8 cellular contexts compared by ENCODE assay signal in the genomic region with DNA sequence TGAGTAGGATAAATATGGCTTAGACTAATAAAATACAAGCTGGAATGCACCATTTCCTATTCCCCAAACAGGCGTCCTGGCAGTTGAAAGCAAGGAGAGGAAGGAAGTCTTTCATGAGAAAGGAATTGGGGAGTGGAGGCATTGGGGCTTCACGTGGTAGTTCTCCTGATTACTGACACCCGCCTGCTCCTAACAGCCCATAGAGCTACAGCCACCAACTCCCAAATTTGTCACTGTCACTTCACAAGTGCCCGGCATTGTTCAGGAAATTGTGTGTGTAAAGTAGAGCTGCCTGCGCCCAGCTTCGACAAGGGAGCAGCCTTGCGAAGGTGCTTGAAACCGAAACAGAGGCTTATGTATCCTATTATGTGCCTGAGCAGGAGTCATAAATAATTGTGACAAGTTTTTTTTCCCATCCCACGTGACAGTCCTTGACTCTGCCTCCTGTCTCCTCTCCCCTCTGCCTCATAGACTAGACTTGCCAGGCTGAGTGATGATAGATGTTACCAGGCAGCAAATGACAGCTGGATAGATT.
DNase-seq lines count a peak whose midpoint lies in the region; ATAC-seq lines count a peak whose summit lies in the region.

No MANE protein-coding gene starts in this region.

- no peak overlapping the region for H3K27ac Mint-ChIP-seq in activated naive CD8-positive, alpha-beta T cell treated with anti-CD3 and anti-CD28 coated beads for 36 hours

- H3K36me3 Mint-ChIP-seq in activated naive CD8-positive, alpha-beta T cell treated with anti-CD3 and anti-CD28 coated beads for 36 hours, result no peaks in the 10 kb centered on the region

- H3K27me3 ChIP-seq in BLaER1 treated with 17β-estradiol and CSF1 and Interleukin-3, amounts not matched to agents 10 nM and 100 nM, result peaks cover 0 to 5% (median 0%) of the 10 kb centered on the region in 11 experiments; a peak in 3 of 22 replicates
- H3K27me3 ChIP-seq in mesenchymal stem cell (ENCODE audit: control insufficient read depth in 1 of 2, insufficient read depth in 1 of 2, low read length in 2 of 2), result no peaks in the 10 kb centered on the region

- H3K23ac ChIP-seq in mesenchymal stem cell (ENCODE audit: low read length in 2 of 2), result no peak overlapping the region

- peak overlapping the region in 1 of 2 experiments; percentile 97 for H2BK12ac ChIP-seq in mesenchymal stem cell (ENCODE audit: low read length in 2 of 2)

- 0% methylated on average over 1 of the region's 9 CpGs for WGBS in mesenchymal stem cell

- H3K9me3 ChIP-seq in BLaER1 treated with 17β-estradiol and CSF1 and Interleukin-3, amounts not matched to agents 10 nM and 100 nM (replicated peaks in 1 of 11), result no peaks in the 10 kb centered on the region
- no peaks in the 10 kb centered on the region for H3K9me3 ChIP-seq in mesenchymal stem cell (ENCODE audit: control insufficient read depth, low read length)

- H2BK15ac ChIP-seq in mesenchymal stem cell (ENCODE audit: low read depth, poor library complexity, severe bottlenecking), result no peak overlapping the region

- peak overlapping the region; percentile 47 for H4K91ac ChIP-seq in mesenchymal stem cell (ENCODE audit: low read length)

- H3K9me3 Mint-ChIP-seq in activated naive CD8-positive, alpha-beta T cell treated with anti-CD3 and anti-CD28 coated beads for 36 hours, result peaks cover 2% of the 10 kb centered on the region

- no peak for ATAC-seq in GM21786 (IDR thresholded peaks at IDR 0.05; ENCODE audit: unreplicated experiment)

- H3K9ac ChIP-seq in BLaER1 treated with 17β-estradiol and CSF1 and Interleukin-3, amounts not matched to agents 10 nM and 100 nM, result no peak overlapping the region
- H3K9ac ChIP-seq in mesenchymal stem cell (ENCODE audit: low read length), result peak overlapping the region; percentile 83

- DNase-seq in NCI-H2029 (lab: John Stamatoyannopoulos, UW), result peak; percentile 74
- DNase-seq in activated naive CD8-positive, alpha-beta T cell treated with anti-CD3 and anti-CD28 coated beads for 36 hours, result peak; percentile 8
- DNase-seq in mesenchymal stem cell, result peak; percentile 87
- no peak for DNase-seq in RPMI8226
- no peak for DNase-seq in activated gamma-delta T cell (lab: John Stamatoyannopoulos, UW)
- DNase-seq in activated effector memory CD4-positive, alpha-beta T cell treated with anti-CD3 and anti-CD28 coated beads, Interleukin-2, amount 50 U/mL, for 16 hours, result no peak

- H3K79me1 ChIP-seq in mesenchymal stem cell (replicated peaks; ENCODE audit: low read length, poor library complexity, severe bottlenecking), result no peaks in the 10 kb centered on the region

- H3K4me1 ChIP-seq in BLaER1 treated with 17β-estradiol and CSF1 and Interleukin-3, amounts not matched to agents 10 nM and 100 nM, result peaks cover 0 to 12% (median 0%) of the 10 kb centered on the region in 10 experiments; a peak in 3 of 20 replicates
- H3K4me1 ChIP-seq in mesenchymal stem cell (ENCODE audit: control insufficient read depth, insufficient read depth, low read depth, low read length), result no peaks in the 10 kb centered on the region

- H2AK5ac ChIP-seq in mesenchymal stem cell (ENCODE audit: low read length, severe bottlenecking), result no peak overlapping the region

- no peaks in the 10 kb centered on the region for H4K20me1 ChIP-seq in BLaER1 treated with 17β-estradiol and CSF1 and Interleukin-3, amounts not matched to agents 10 nM and 100 nM

- H4K8ac ChIP-seq in mesenchymal stem cell (ENCODE audit: low read length), result peak overlapping the region; percentile 58

- peak overlapping the region; percentile 80 for H2BK120ac ChIP-seq in mesenchymal stem cell (ENCODE audit: low read depth, low read length)

- no peak overlapping the region for H2BK5ac ChIP-seq in mesenchymal stem cell (ENCODE audit: low read depth, low read length, poor library complexity, severe bottlenecking)

- no peak overlapping the region for H3K4me3 ChIP-seq in BLaER1 treated with 17β-estradiol and CSF1 and Interleukin-3, amounts not matched to agents 10 nM and 100 nM
- H3K4me3 ChIP-seq in mesenchymal stem cell (ENCODE audit: insufficient read depth in 1 of 2, low read depth in 1 of 2, low read length in 2 of 2), result peak overlapping the region in 1 of 2 experiments; percentile 64

- H3K14ac ChIP-seq in mesenchymal stem cell (ENCODE audit: low read length in 2 of 2), result no peak overlapping the region

- H3K4me3 Mint-ChIP-seq in activated naive CD8-positive, alpha-beta T cell treated with anti-CD3 and anti-CD28 coated beads for 36 hours, result no peak overlapping the region

- H2AFZ ChIP-seq in mesenchymal stem cell (ENCODE audit: low read depth, low read length), result no peak overlapping the region

- H3K27ac ChIP-seq in BLaER1 treated with 17β-estradiol and CSF1 and Interleukin-3, amounts not matched to agents 10 nM and 100 nM, result no peak overlapping the region
- no peak overlapping the region for H3K27ac ChIP-seq in mesenchymal stem cell (ENCODE audit: low read length, poor library complexity, severe bottlenecking)

- H3K4ac ChIP-seq in mesenchymal stem cell (ENCODE audit: low read depth in 1 of 2, low read length in 2 of 2), result peak overlapping the region; percentile 61 to 98

- H3K18ac ChIP-seq in mesenchymal stem cell (ENCODE audit: low read depth in 1 of 2, low read length in 2 of 2), result peak overlapping the region; percentile 95 to 96

- H3K4me1 Mint-ChIP-seq in activated naive CD8-positive, alpha-beta T cell treated with anti-CD3 and anti-CD28 coated beads for 36 hours, result peaks cover 18% of the 10 kb centered on the region

- no peaks in the 10 kb centered on the region for H3K36me3 ChIP-seq in BLaER1 treated with 17β-estradiol and CSF1 and Interleukin-3, amounts not matched to agents 10 nM and 100 nM
- no peaks in the 10 kb centered on the region for H3K36me3 ChIP-seq in mesenchymal stem cell (ENCODE audit: control insufficient read depth in 1 of 2, insufficient read depth in 2 of 2, low read depth in 1 of 2, low read length in 2 of 2)

- H3K27me3 Mint-ChIP-seq in activated naive CD8-positive, alpha-beta T cell treated with anti-CD3 and anti-CD28 coated beads for 36 hours, result peaks cover 32% of the 10 kb centered on the region

- peak overlapping the region in 6 of 11 experiments; percentile 7 to 61 (median 21); a peak in 10 of 22 replicates for H3K4me2 ChIP-seq in BLaER1 treated with 17β-estradiol and CSF1 and Interleukin-3, amounts not matched to agents 10 nM and 100 nM
- H3K4me2 ChIP-seq in mesenchymal stem cell (ENCODE audit: low read length, poor library complexity, severe bottlenecking), result no peak overlapping the region

Comparison
In these comparisons a context has a peak if more than half of its experiments do, and no peak if none do; other contexts are left out.
1. DNase-seq: peak in NCI-H2029 (single experiment), activated naive CD8-positive, alpha-beta T cell treated with anti-CD3 and anti-CD28 coated beads for 36 hours (single experiment) and mesenchymal stem cell (single experiment); none in RPMI8226 (single experiment), activated gamma-delta T cell (single experiment) and activated effector memory CD4-positive, alpha-beta T cell treated with anti-CD3 and anti-CD28 coated beads, Interleukin-2, amount 50 U/mL, for 16 hours (single experiment).